8 cellular contexts compared by ENCODE assay signal in genomic region chr20:32945710-32946221, GRCh38. TPM values are rescaled to one million over a fixed set of nuclear protein-coding genes. Genes with fewer than 3 reads are reported as not detected.
DNase-seq lines count a peak whose midpoint lies in the region; ATAC-seq and TF ChIP-seq lines count a peak whose summit lies in the region.

No MANE protein-coding gene starts in this region.

- H3K4me3 ChIP-seq in right lobe of liver = no peak overlapping the region
- H3K4me3 ChIP-seq in tibial nerve = no peak overlapping the region

- no peaks in the 10 kb centered on the region for H3K9me3 Mint-ChIP-seq in activated naive CD4-positive, alpha-beta T cell treated with anti-CD3 and anti-CD28 coated beads for 36 hours
- peaks cover 4% of the 10 kb centered on the region for H3K9me3 Mint-ChIP-seq in activated naive CD8-positive, alpha-beta T cell treated with anti-CD3 and anti-CD28 coated beads for 36 hours

- peak; percentile 58 for DNase-seq in activated naive CD4-positive, alpha-beta T cell treated with anti-CD3 and anti-CD28 coated beads for 36 hours
- DNase-seq in activated naive CD4-positive, alpha-beta T cell treated with anti-CD3 and anti-CD28 coated beads, Interleukin-2, amount 50 U/mL, for 16 hours = no peak
- DNase-seq in NCI-H2227 (lab: John Stamatoyannopoulos, UW; ENCODE audit: unreplicated experiment) (peak; percentile 44), right lobe of liver (no peak), tibial nerve (ENCODE audit: low spot score in 2 of 2) (no peak), NCI-H2107 treated with DMSO at 0.1 percent for 48 hours (lab: John Stamatoyannopoulos, UW; ENCODE audit: unreplicated experiment) (no peak)
- DNase-seq in activated naive CD8-positive, alpha-beta T cell treated with anti-CD3 and anti-CD28 coated beads for 36 hours = no peak

- no peak for TF ChIP-seq POLR2A in right lobe of liver (IDR thresholded peaks at IDR 0.05)
- TF ChIP-seq POLR2A in tibial nerve (IDR thresholded peaks at IDR 0.05) = no peak

- H3K4me1 ChIP-seq in right lobe of liver = no peaks in the 10 kb centered on the region
- H3K4me1 ChIP-seq in tibial nerve = no peaks in the 10 kb centered on the region

- peak; percentile 7 to 35 (median 24) for TF ChIP-seq CTCF in right lobe of liver (IDR thresholded peaks at IDR 0.05)
- TF ChIP-seq CTCF in tibial nerve (IDR thresholded peaks at IDR 0.05) = peak in 1 of 5 experiments; percentile 16

- intact Hi-C loops in activated naive CD4-positive, alpha-beta T cell treated with anti-CD3 and anti-CD28 coated beads for 36 hours (cut with micrococcal nuclease) = loop anchor here (1.0 to 2.0 kb wide), 7 partner anchors 23 to 155 kb away; no protein-coding TSS in a partner anchor
- intact Hi-C loops in right lobe of liver (cut with DNase I) = no loop called here

- ATAC-seq in right lobe of liver (peak in 1 of 4 donors; percentile 34), GM18873 (IDR thresholded peaks at IDR 0.05; ENCODE audit: low FRiP score, unreplicated experiment) (no peak)

- no peaks in the 10 kb centered on the region for H3K27me3 Mint-ChIP-seq in activated naive CD4-positive, alpha-beta T cell treated with anti-CD3 and anti-CD28 coated beads for 36 hours (ENCODE audit: low read depth)
- no peaks in the 10 kb centered on the region for H3K27me3 Mint-ChIP-seq in activated naive CD8-positive, alpha-beta T cell treated with anti-CD3 and anti-CD28 coated beads for 36 hours

- H3K36me3 ChIP-seq in right lobe of liver (no peaks in the 10 kb centered on the region), tibial nerve (no peaks in the 10 kb centered on the region)

- H3K27ac ChIP-seq in right lobe of liver = no peak overlapping the region
- no peak overlapping the region for H3K27ac ChIP-seq in tibial nerve

- H3K9me3 ChIP-seq in right lobe of liver (no peaks in the 10 kb centered on the region), tibial nerve (peaks cover 0 to 31% (median 0%) of the 10 kb centered on the region in 4 donors)

- H3K4me1 Mint-ChIP-seq in activated naive CD4-positive, alpha-beta T cell treated with anti-CD3 and anti-CD28 coated beads for 36 hours (ENCODE audit: low read depth) = peaks cover 37% of the 10 kb centered on the region
- peaks cover 36% of the 10 kb centered on the region for H3K4me1 Mint-ChIP-seq in activated naive CD8-positive, alpha-beta T cell treated with anti-CD3 and anti-CD28 coated beads for 36 hours

- H3K36me3 Mint-ChIP-seq in activated naive CD4-positive, alpha-beta T cell treated with anti-CD3 and anti-CD28 coated beads for 36 hours (ENCODE audit: low read depth) = no peaks in the 10 kb centered on the region
- H3K36me3 Mint-ChIP-seq in activated naive CD8-positive, alpha-beta T cell treated with anti-CD3 and anti-CD28 coated beads for 36 hours = peaks cover 3% of the 10 kb centered on the region

- peak overlapping the region; percentile 92 for H3K27ac Mint-ChIP-seq in activated naive CD4-positive, alpha-beta T cell treated with anti-CD3 and anti-CD28 coated beads for 36 hours
- H3K27ac Mint-ChIP-seq in activated naive CD8-positive, alpha-beta T cell treated with anti-CD3 and anti-CD28 coated beads for 36 hours = peak overlapping the region; percentile 72

- no peak for TF ChIP-seq EP300 in tibial nerve (IDR thresholded peaks at IDR 0.05)

- CTCF ChIA-PET in activated naive CD4-positive, alpha-beta T cell treated with anti-CD3 and anti-CD28 coated beads for 36 hours (lab: Charles Lee) = interaction anchor here (0.6 to 4.4 kb wide), 29 partner anchors 9 to 353 kb away, joined by 3 to 44 read pairs (median 7); partner anchors contain the start of genes C20orf203 and SUN5

- 29% methylated on average over 3 of the region's 4 CpGs for WGBS in right lobe of liver (ENCODE audit: insufficient coverage, low coverage, low lambda C conversion rate, missing lambda C conversion rate)
- 50 to 64% methylated on average over 4 of the region's 4 CpGs for WGBS in tibial nerve, 2 donors

- H3K27me3 ChIP-seq in right lobe of liver = no peaks in the 10 kb centered on the region
- no peaks in the 10 kb centered on the region for H3K27me3 ChIP-seq in tibial nerve

- peak overlapping the region; percentile 23 for H3K4me3 Mint-ChIP-seq in activated naive CD4-positive, alpha-beta T cell treated with anti-CD3 and anti-CD28 coated beads for 36 hours
- no peak overlapping the region for H3K4me3 Mint-ChIP-seq in activated naive CD8-positive, alpha-beta T cell treated with anti-CD3 and anti-CD28 coated beads for 36 hours

RNA-seq across cellular contexts. Expression of gene SUN5, which starts 58.5 kb away (rescaled TPM):
- total RNA-seq in activated naive CD4-positive, alpha-beta T cell treated with anti-CD3 and anti-CD28 coated beads for 36 hours = not detected
- not detected for total RNA-seq in activated naive CD8-positive, alpha-beta T cell treated with anti-CD3 and anti-CD28 coated beads for 36 hours
- total RNA-seq in right lobe of liver (not detected), tibial nerve (not detected)

Comparison
In these comparisons a context has a peak if more than half of its experiments do, and no peak if none do; other contexts are left out.
1. DNase-seq: peak in activated naive CD4-positive, alpha-beta T cell treated with anti-CD3 and anti-CD28 coated beads for 36 hours (single experiment) and NCI-H2227 (single experiment); none in activated naive CD4-positive, alpha-beta T cell treated with anti-CD3 and anti-CD28 coated beads, Interleukin-2, amount 50 U/mL, for 16 hours (single experiment), activated naive CD8-positive, alpha-beta T cell treated with anti-CD3 and anti-CD28 coated beads for 36 hours (single experiment), right lobe of liver (0 of 3), tibial nerve (0 of 2) and NCI-H2107 treated with DMSO at 0.1 percent for 48 hours (single experiment).